In genomic region chr1:99589186-99589636, GRCh38 we compare ENCODE assay signal across 1 cellular context.
TF ChIP-seq lines count a peak whose summit lies in the region.

No MANE protein-coding gene starts in this region.

TF ChIP-seq in GM23338, 12 proteins besides CTCF, POLR2A, EP300 and RAD21 (continued from another document):
- TF ChIP-seq REST (IDR thresholded peaks at IDR 0.05; ENCODE audit: unreplicated experiment) (no peak), ZNF462 (CRISPR knock-in tag; IDR thresholded peaks at IDR 0.05) (no peak)
